Comparison of ENCODE assay signal across 14 cellular contexts in genomic region chr12:71456990-71457389, GRCh38. TPM values are rescaled to one million over a fixed set of nuclear protein-coding genes. Genes with fewer than 3 reads are reported as not detected.
A peak's percentile ranks its signal among the peaks of the same experiment; 100 is the strongest.
DNase-seq lines count a peak whose midpoint lies in the region; ATAC-seq and TF ChIP-seq lines count a peak whose summit lies in the region.
"Had no signal": no experiment of that assay in that cellular context is flagged by ENCODE, and none has a peak within 500 bp of the region (broad histone marks: within the 10 kb centered on the region; RNA-seq: fewer than 3 reads in every experiment).

No MANE protein-coding gene starts in this region.

- no peak for TF ChIP-seq CTCF in MM.1S (IDR thresholded peaks at IDR 0.05; ENCODE audit: low read length)
- no peak for TF ChIP-seq CTCF in omental fat pad (IDR thresholded peaks at IDR 0.05)

- peaks cover 22% of the 10 kb centered on the region for H3K4me1 ChIP-seq in neuron (ENCODE audit: insufficient read depth, low read length)
- H3K4me1 ChIP-seq in MM.1S (ENCODE audit: low read length), result no peaks in the 10 kb centered on the region

- H3K79me2 ChIP-seq in MM.1S (ENCODE audit: low read length), result no peaks in the 10 kb centered on the region

- H2AFZ ChIP-seq in neuron (ENCODE audit: low read depth, low read length) (peak overlapping the region; percentile 62), MM.1S (ENCODE audit: low read length) (no peak overlapping the region)

- no peaks in the 10 kb centered on the region for H3K9me3 ChIP-seq in neuron (ENCODE audit: low read length)
- H3K9me3 ChIP-seq in MM.1S (replicated peaks; ENCODE audit: insufficient read depth, low read length), result no peaks in the 10 kb centered on the region

- no peak overlapping the region for H3K4me2 ChIP-seq in MM.1S (ENCODE audit: low read depth, low read length)

- H3K27ac ChIP-seq in layer of hippocampus (ENCODE audit: low read depth, low read length) (peak overlapping the region; percentile 83), MM.1S (ENCODE audit: low read length) (no peak overlapping the region)

- no peak overlapping the region for H3K9ac ChIP-seq in MM.1S (ENCODE audit: low read length)

- no peaks in the 10 kb centered on the region; the same call in 1 of the 2 replicates for H4K20me1 ChIP-seq in MM.1S (ENCODE audit: insufficient read depth, low read length)

- H3K36me3 ChIP-seq in neuron (ENCODE audit: insufficient read depth, low read length), result no peaks in the 10 kb centered on the region
- H3K36me3 ChIP-seq in MM.1S (replicated peaks; ENCODE audit: insufficient read depth, low read length), result no peaks in the 10 kb centered on the region

- H3K4me3 ChIP-seq in neuron (ENCODE audit: low read length) (no peak overlapping the region), MM.1S (ENCODE audit: low read length) (no peak overlapping the region)

- in situ Hi-C loops in G401 (cut with HindIII; ENCODE audit: low sequenced_read_pairs), result no loop called here

- no peaks in the 10 kb centered on the region for H3K9me2 ChIP-seq in MM.1S (replicated peaks; ENCODE audit: insufficient read depth, low read length)

- H3F3A ChIP-seq in MM.1S (ENCODE audit: insufficient read depth, low read length), result no peaks in the 10 kb centered on the region

- no peaks in the 10 kb centered on the region for H3K27me3 ChIP-seq in layer of hippocampus (ENCODE audit: control insufficient read depth, insufficient read depth, low read length)
- no peaks in the 10 kb centered on the region for H3K27me3 ChIP-seq in neuron (ENCODE audit: insufficient read depth, low read length)
- no peaks in the 10 kb centered on the region for H3K27me3 ChIP-seq in MM.1S (replicated peaks; ENCODE audit: insufficient read depth, low read length)

- DNase-seq in NCI-H748 (lab: John Stamatoyannopoulos, UW; ENCODE audit: unreplicated experiment) (peak; percentile 22), NCI-H748 treated with DMSO at 0.1 percent for 48 hours (lab: John Stamatoyannopoulos, UW) (no peak), G401 (ENCODE audit: low spot score) (no peak), MM.1S (no peak), NCI-H1436 treated with DMSO at 0.1 percent for 48 hours (lab: John Stamatoyannopoulos, UW) (no peak), omental fat pad (ENCODE audit: low spot score) (no peak)
- DNase-seq: 8988T, DND-41, KG1, NCI-H1436, PC-3, RPMI8226 had no signal

- no peak for ATAC-seq in omental fat pad (ENCODE audit: low FRiP score)
- ATAC-seq: PC-3 had no signal

RNA-seq across cellular contexts. Expression of gene LGR5, which starts 17.4 kb away (rescaled TPM):
- total RNA-seq in G401 (2014; rRNA removed; shearing (Covaris generic)), result not detected in 2 replicates
- 1 to 10 TPM in 1 of 4 donors, under 1 TPM in 1, not detected in 2; 0.19 to 2.4 TPM for total RNA-seq in omental fat pad
